In genomic region chr9:36470891-36471290, GRCh38 we compare ENCODE assay signal across 8 cellular contexts.
DNase-seq lines count a peak whose midpoint lies in the region; ATAC-seq and TF ChIP-seq lines count a peak whose summit lies in the region.

No MANE protein-coding gene starts in this region.

- DNase-seq in T-helper 17 cell, result peak; percentile 26 to 46 (median 36)
- DNase-seq in left lobe of liver (ENCODE audit: low spot score), result no peak
- DNase-seq in stimulated activated CD8-positive, alpha-beta memory T cell treated with anti-CD3 and anti-CD28 coated beads, Interleukin-15, amount 100 ng/mL, for 4 hours (ENCODE audit: low read depth in 2 of 2), result peak; percentile 27 to 57
- DNase-seq in NCI-H524 (lab: John Stamatoyannopoulos, UW), result no peak
- no peak for DNase-seq in NCI-H1436 (lab: John Stamatoyannopoulos, UW)

- no peaks in the 10 kb centered on the region for H3K9me3 ChIP-seq in T-helper 17 cell (ENCODE audit: control insufficient read depth, low read length, poor library complexity, severe bottlenecking)

- H3K9me3 Mint-ChIP-seq in brain, result peaks cover 0 to 6% (median 0%) of the 10 kb centered on the region in 5 experiments

- H3K4me1 Mint-ChIP-seq in T-helper 17 cell, result peaks cover 24% of the 10 kb centered on the region
- H3K4me1 Mint-ChIP-seq in brain, result peaks cover 18% of the 10 kb centered on the region

- ATAC-seq in GM18907 (IDR thresholded peaks at IDR 0.05; ENCODE audit: unreplicated experiment), result peak; percentile 81
- ATAC-seq in HG03103 (IDR thresholded peaks at IDR 0.05; ENCODE audit: low read depth, unreplicated experiment), result peak; percentile 92
- peak; percentile 93 for ATAC-seq in T-helper 17 cell
- peak; percentile 93 for ATAC-seq in left lobe of liver

- peak overlapping the region; percentile 98 for H3K4me3 Mint-ChIP-seq in T-helper 17 cell
- peak overlapping the region in 2 of 5 experiments; percentile 3 to 80 for H3K4me3 Mint-ChIP-seq in brain

- H3K36me3 Mint-ChIP-seq in T-helper 17 cell (ENCODE audit: low read depth) (peaks cover 3% of the 10 kb centered on the region), brain (peaks cover 38% of the 10 kb centered on the region)

- H3K27ac Mint-ChIP-seq in T-helper 17 cell, result peak overlapping the region; percentile 100
- peak overlapping the region in 4 of 5 experiments; percentile 12 to 78 (median 44) for H3K27ac Mint-ChIP-seq in brain

- TF ChIP-seq CTCF in brain (conservative IDR thresholded peaks at IDR 0.05), result no peak

- no peaks in the 10 kb centered on the region for H3K27me3 Mint-ChIP-seq in T-helper 17 cell
- no peaks in the 10 kb centered on the region for H3K27me3 Mint-ChIP-seq in brain

Comparison
In these comparisons a context has a peak if more than half of its experiments do, and no peak if none do; other contexts are left out.
1. DNase-seq: peak in T-helper 17 cell (3 of 3) and stimulated activated CD8-positive, alpha-beta memory T cell treated with anti-CD3 and anti-CD28 coated beads, Interleukin-15, amount 100 ng/mL, for 4 hours (2 of 2); none in left lobe of liver (single experiment), NCI-H524 (0 of 2) and NCI-H1436 (single experiment).
2. Peak in every context shown above with its lines, with median percentiles within 50 percentile points of each other: ATAC-seq.